In the genomic region with DNA sequence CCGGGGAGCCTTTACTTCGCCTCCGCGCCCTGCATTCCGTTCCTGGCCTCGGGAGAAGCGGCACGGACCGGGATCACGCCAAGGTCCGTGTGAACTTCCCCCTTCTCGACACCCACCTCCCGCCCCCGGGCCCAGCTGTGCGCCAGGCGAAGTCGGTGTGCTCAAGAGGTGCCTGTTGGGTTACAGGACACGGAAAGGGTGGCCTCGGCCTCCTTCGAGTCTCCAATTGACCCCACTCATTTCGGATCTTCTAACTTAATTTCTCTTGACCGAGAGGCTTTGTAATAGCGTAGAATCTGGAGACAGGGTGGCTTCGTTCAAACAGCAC, we compare ENCODE assay signal across 8 cellular contexts. TPM values are rescaled to one million over a fixed set of nuclear protein-coding genes. Genes with fewer than 3 reads are reported as not detected.
A peak's percentile ranks its signal among the peaks of the same experiment; 100 is the strongest.
DNase-seq lines count a peak whose midpoint lies in the region; ATAC-seq, FAIRE-seq and TF ChIP-seq lines count a peak whose summit lies in the region.

No MANE protein-coding gene starts in this region.

- no peaks in the 10 kb centered on the region for H3K9me3 Mint-ChIP-seq in activated CD8-positive, alpha-beta T cell treated with anti-CD3 and anti-CD28 coated beads, Interleukin-2, amount 10 ng/mL, durations not matched to agents 7 days and 5 days (ENCODE audit: insufficient read depth)

- no peaks in the 10 kb centered on the region for H3K27me3 ChIP-seq in tibial artery

- H3K36me3 ChIP-seq in kidney (ENCODE audit: control insufficient read depth in 1 of 2, insufficient read depth in 2 of 2, low read length in 2 of 2) (no peaks in the 10 kb centered on the region), tibial artery (no peaks in the 10 kb centered on the region)

- CTCF ChIA-PET in activated CD8-positive, alpha-beta T cell treated with anti-CD3 and anti-CD28 coated beads, Interleukin-2, amount 10 ng/mL, durations not matched to agents 7 days and 5 days (lab: Charles Lee): no interaction called here

- H3K4me3 Mint-ChIP-seq in activated CD8-positive, alpha-beta T cell treated with anti-CD3 and anti-CD28 coated beads, Interleukin-2, amount 10 ng/mL, durations not matched to agents 7 days and 5 days: peak overlapping the region; percentile 81

- no peaks in the 10 kb centered on the region for H3K36me3 Mint-ChIP-seq in activated CD8-positive, alpha-beta T cell treated with anti-CD3 and anti-CD28 coated beads, Interleukin-2, amount 10 ng/mL, durations not matched to agents 7 days and 5 days (ENCODE audit: low read depth)

- H3K4me3 ChIP-seq in kidney (ENCODE audit: low read length in 2 of 2): peak overlapping the region; percentile 82 to 84
- peak overlapping the region; percentile 80 to 85 for H3K4me3 ChIP-seq in tibial artery

- FAIRE-seq in kidney (lab: Jason Lieb, UNC): no peak

- intact Hi-C loops in kidney (cut with DNase I): no loop called here
- intact Hi-C loops in tibial artery (cut with DNase I; ENCODE audit: low total_unique reads): no loop called here

- peak; percentile 9 for ATAC-seq in HG02763 (IDR thresholded peaks at IDR 0.05; ENCODE audit: unreplicated experiment)
- no peak for ATAC-seq in activated CD8-positive, alpha-beta T cell treated with anti-CD3 and anti-CD28 coated beads, Interleukin-2, amount 10 ng/mL, durations not matched to agents 7 days and 5 days

- H3K27ac Mint-ChIP-seq in activated CD8-positive, alpha-beta T cell treated with anti-CD3 and anti-CD28 coated beads, Interleukin-2, amount 10 ng/mL, durations not matched to agents 7 days and 5 days: peak overlapping the region; percentile 88

- TF ChIP-seq CTCF in GM13977 (IDR thresholded peaks at IDR 0.05; ENCODE audit: extremely low read depth, insufficient read depth, missing control alignments) (no peak), kidney (IDR thresholded peaks at IDR 0.05; ENCODE audit: borderline replicate concordance, extremely low read depth, insufficient read depth) (no peak), tibial artery (IDR thresholded peaks at IDR 0.05) (no peak)

- H3K27ac ChIP-seq in kidney (ENCODE audit: low read depth in 2 of 2, low read length in 2 of 2) (peak overlapping the region; percentile 74 to 87), tibial artery (peak overlapping the region; percentile 89 to 90)

- H3K9ac ChIP-seq in kidney (ENCODE audit: low read length in 2 of 2): peak overlapping the region; percentile 60 to 71

- H3K4me1 ChIP-seq in kidney (ENCODE audit: control insufficient read depth in 1 of 2, insufficient read depth in 1 of 2, low read depth in 1 of 2, low read length in 2 of 2) (peaks cover 0 to 2% of the 10 kb centered on the region in 2 donors), tibial artery (peaks cover 0 to 16% (median 7%) of the 10 kb centered on the region in 4 donors)

- peaks cover 10% of the 10 kb centered on the region for H3K4me1 Mint-ChIP-seq in activated CD8-positive, alpha-beta T cell treated with anti-CD3 and anti-CD28 coated beads, Interleukin-2, amount 10 ng/mL, durations not matched to agents 7 days and 5 days (ENCODE audit: low read depth)

- in situ Hi-C loops in GM13977 (cut with MboI; ENCODE audit: low pct_unique_long_range_greater_than_20kb, low sequenced_read_pairs, unreplicated experiment): loop anchor here (25.0 kb wide), 1 partner anchor 307 kb away; no protein-coding TSS in a partner anchor

- POLR2A ChIA-PET in activated CD8-positive, alpha-beta T cell treated with anti-CD3 and anti-CD28 coated beads, Interleukin-2, amount 10 ng/mL, durations not matched to agents 7 days and 5 days (lab: Charles Lee): no interaction called here

- H3K9me3 ChIP-seq in kidney (ENCODE audit: control insufficient read depth in 1 of 2, low read length in 2 of 2): no peaks in the 10 kb centered on the region
- no peaks in the 10 kb centered on the region for H3K9me3 ChIP-seq in tibial artery

- peak; percentile 20 for DNase-seq in GM13977 (ENCODE audit: low spot score)
- no peak for DNase-seq in activated CD8-positive, alpha-beta T cell treated with anti-CD3 and anti-CD28 coated beads, Interleukin-2, amount 10 ng/mL, durations not matched to agents 7 days and 5 days
- no peak for DNase-seq in kidney
- DNase-seq in tibial artery: no peak
- no peak for DNase-seq in SW480 (ENCODE audit: low spot score)
- no peak for DNase-seq in NCI-H2196 treated with DMSO at 0.1 percent for 48 hours (lab: John Stamatoyannopoulos, UW; ENCODE audit: unreplicated experiment)
- DNase-seq in NCI-H748 treated with DMSO at 0.1 percent for 48 hours (lab: John Stamatoyannopoulos, UW): no peak

- H3K27me3 Mint-ChIP-seq in activated CD8-positive, alpha-beta T cell treated with anti-CD3 and anti-CD28 coated beads, Interleukin-2, amount 10 ng/mL, durations not matched to agents 7 days and 5 days (ENCODE audit: low read depth): no peaks in the 10 kb centered on the region

RNA-seq across cellular contexts. Expression of a gene that starts 0.4 kb away (rescaled TPM):
- 100 to 1,000 TPM; 154 to 160 TPM for total RNA-seq in activated CD8-positive, alpha-beta T cell treated with anti-CD3 and anti-CD28 coated beads, Interleukin-2, amount 10 ng/mL, durations not matched to agents 7 days and 5 days
- 206 TPM for total RNA-seq in kidney
- 526 TPM for polyA plus RNA-seq in kidney (ENCODE audit: insufficient read depth, low read depth, low replicate concordance)
